In the genomic region with DNA sequence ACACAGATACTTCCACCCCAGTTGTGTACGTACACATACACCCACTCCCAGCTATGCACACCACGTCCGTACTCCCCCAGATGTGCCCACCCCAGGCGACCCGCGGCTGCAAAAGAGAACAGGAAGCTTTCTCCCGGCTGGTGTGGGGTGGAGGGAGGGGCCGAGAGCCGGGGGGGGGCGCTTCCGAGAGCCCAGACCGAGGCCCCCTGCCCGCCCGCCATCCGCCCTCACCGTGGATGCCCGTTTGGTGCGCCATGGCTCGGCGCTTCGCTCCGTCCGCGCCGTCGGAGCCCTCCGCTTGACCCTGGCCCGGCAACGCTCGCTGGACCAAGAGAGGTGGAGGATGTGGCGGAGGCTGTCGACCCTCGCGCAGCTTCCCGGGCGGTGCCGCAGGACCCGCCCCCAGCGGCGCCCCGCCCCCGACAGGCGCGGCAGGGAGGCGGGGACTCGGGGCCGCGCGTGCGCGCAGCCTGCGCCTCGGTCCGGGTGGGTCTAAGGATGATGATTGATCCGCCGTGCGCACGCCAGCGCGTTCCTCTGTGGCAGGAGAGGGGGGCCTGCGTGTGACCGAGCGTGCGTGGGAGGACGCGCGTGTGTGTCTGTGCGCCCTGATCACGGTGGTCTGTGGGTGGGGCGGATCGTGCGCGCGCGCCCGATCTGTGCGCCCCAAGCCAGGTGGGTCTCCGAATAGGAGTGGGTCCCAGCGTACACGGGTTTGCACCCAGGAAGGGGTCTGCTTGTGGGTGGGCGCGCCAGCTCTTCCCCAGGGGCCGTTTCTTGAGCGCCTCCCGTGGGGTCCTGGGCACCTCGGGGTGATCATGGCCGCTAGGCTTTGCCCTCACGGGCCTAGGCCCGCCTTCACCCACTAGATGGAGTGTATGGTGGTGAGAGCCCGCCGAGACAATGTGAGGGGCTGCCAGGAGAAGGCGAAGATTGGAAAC, we compare ENCODE assay signal across 1 cellular context.
A peak's percentile ranks its signal among the peaks of the same experiment; 100 is the strongest.
TF ChIP-seq lines count a peak whose summit lies in the region.

TSS of gene TWF2 (minus strand) at position 398 of the 941 bp plus-strand sequence. CDS start at position 256, 142 bp downstream.

TF ChIP-seq in HepG2, 621 proteins besides CTCF, POLR2A, EP300 and RAD21 (continued from another document and continues in another):
- TF ChIP-seq ZNF800 (CRISPR knock-in tag; IDR thresholded peaks at IDR 0.05) (peak; percentile 83), DBP (CRISPR knock-in tag; IDR thresholded peaks at IDR 0.05; ENCODE audit: not compliant biosample characterization) (no peak), SALL2 (CRISPR knock-in tag; IDR thresholded peaks at IDR 0.05) (peak; percentile 36; the same call in 1 of the 2 replicates), PLRG1 (conservative IDR thresholded peaks at IDR 0.05) (no peak), CBX2 (IDR thresholded peaks at IDR 0.05; ENCODE audit: low read depth, low read length) (no peak), CBX2 (CRISPR knock-in tag; IDR thresholded peaks at IDR 0.05; ENCODE audit: low read depth) (no peak), ZKSCAN8 (CRISPR knock-in tag; IDR thresholded peaks at IDR 0.05; ENCODE audit: borderline replicate concordance) (peak; percentile 65; the same call in 1 of the 2 replicates), KLF16 (CRISPR knock-in tag; IDR thresholded peaks at IDR 0.05) (0 out of 4 replicates have a peak, but pooled peaks of 1 of the 2 experiments have one; percentile 12), CBX1 (IDR thresholded peaks at IDR 0.05; ENCODE audit: low read depth) (peak; percentile 72), ZNF720 (CRISPR knock-in tag; IDR thresholded peaks at IDR 0.05) (no peak), ZFP62 (CRISPR knock-in tag; IDR thresholded peaks at IDR 0.05) (no peak), ESRRA (CRISPR knock-in tag; IDR thresholded peaks at IDR 0.05; ENCODE audit: low read depth) (0 out of 2 replicates have a peak, but pooled peaks have one; percentile 19), ZSCAN20 (CRISPR knock-in tag; IDR thresholded peaks at IDR 0.05; ENCODE audit: borderline replicate concordance) (0 out of 2 replicates have a peak, but pooled peaks have one; percentile 67), KDM6A (CRISPR knock-in tag; IDR thresholded peaks at IDR 0.05; ENCODE audit: low read depth) (no peak), NCOR1 (IDR thresholded peaks at IDR 0.05; ENCODE audit: borderline replicate concordance, low read length) (no peak), HOXD1 (CRISPR knock-in tag; IDR thresholded peaks at IDR 0.05) (0 out of 2 replicates have a peak, but pooled peaks have one; percentile 16), CBFB (CRISPR knock-in tag; IDR thresholded peaks at IDR 0.05) (peak; percentile 76; the same call in 1 of the 2 replicates), NR0B2 (CRISPR knock-in tag; IDR thresholded peaks at IDR 0.05) (0 out of 2 replicates have a peak, but pooled peaks have one; percentile 13), MTA1 (CRISPR knock-in tag; IDR thresholded peaks at IDR 0.05; ENCODE audit: borderline replicate concordance) (peak; percentile 76; the same call in 1 of the 2 replicates), DMAP1 (CRISPR knock-in tag; IDR thresholded peaks at IDR 0.05) (peak; percentile 67), ZNF841 (CRISPR knock-in tag; IDR thresholded peaks at IDR 0.05; ENCODE audit: borderline replicate concordance) (no peak), ZNF121 (CRISPR knock-in tag; IDR thresholded peaks at IDR 0.05) (no peak), CEBPB (IDR thresholded peaks at IDR 0.05; ENCODE audit: borderline replicate concordance, low read depth, low read length) (no peak), TCF7 (IDR thresholded peaks at IDR 0.05; ENCODE audit: low read depth) (no peak), MXI1 (IDR thresholded peaks at IDR 0.05; ENCODE audit: borderline replicate concordance, low read depth, low read length) (peak; percentile 66; the same call in 1 of the 3 replicates), MEF2D (CRISPR knock-in tag; IDR thresholded peaks at IDR 0.05) (no peak; the same call in 1 of the 2 replicates), SMAD3 (CRISPR knock-in tag; IDR thresholded peaks at IDR 0.05) (0 out of 2 replicates have a peak, but pooled peaks have one; percentile 0), RBM39 (IDR thresholded peaks at IDR 0.05; ENCODE audit: low read depth, low read length, poor library complexity, severe bottlenecking) (peak; percentile 34), TFDP1 (CRISPR knock-in tag; IDR thresholded peaks at IDR 0.05; ENCODE audit: borderline replicate concordance) (no peak), PRMT3 (CRISPR knock-in tag; IDR thresholded peaks at IDR 0.05; ENCODE audit: borderline replicate concordance, low read depth) (no peak), HMGXB3 (CRISPR knock-in tag; IDR thresholded peaks at IDR 0.05; ENCODE audit: borderline replicate concordance) (no peak; the same call in 1 of the 2 replicates), PCBP2 (optimal IDR thresholded peaks at IDR 0.05; ENCODE audit: low read depth, low read length, poor library complexity, severe bottlenecking) (no peak), CENPBD1 (CRISPR knock-in tag; IDR thresholded peaks at IDR 0.05; ENCODE audit: borderline replicate concordance, low read depth) (no peak), HNF4A (CRISPR knock-in tag; IDR thresholded peaks at IDR 0.05) (no peak), ZNF766 (CRISPR knock-in tag; IDR thresholded peaks at IDR 0.05; ENCODE audit: borderline replicate concordance) (peak; percentile 69; the same call in 1 of the 2 replicates)
- TF ChIP-seq, protein P1, sequence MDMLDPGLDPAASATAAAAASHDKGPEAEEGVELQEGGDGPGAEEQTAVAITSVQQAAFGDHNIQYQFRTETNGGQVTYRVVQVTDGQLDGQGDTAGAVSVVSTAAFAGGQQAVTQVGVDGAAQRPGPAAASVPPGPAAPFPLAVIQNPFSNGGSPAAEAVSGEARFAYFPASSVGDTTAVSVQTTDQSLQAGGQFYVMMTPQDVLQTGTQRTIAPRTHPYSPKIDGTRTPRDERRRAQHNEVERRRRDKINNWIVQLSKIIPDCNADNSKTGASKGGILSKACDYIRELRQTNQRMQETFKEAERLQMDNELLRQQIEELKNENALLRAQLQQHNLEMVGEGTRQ (IDR thresholded peaks at IDR 0.05; ENCODE audit: low read depth, low read length): no peak
- TF ChIP-seq, protein P1 (CRISPR knock-in tag; IDR thresholded peaks at IDR 0.05; ENCODE audit: borderline replicate concordance): no peak
- TF ChIP-seq, protein P2, sequence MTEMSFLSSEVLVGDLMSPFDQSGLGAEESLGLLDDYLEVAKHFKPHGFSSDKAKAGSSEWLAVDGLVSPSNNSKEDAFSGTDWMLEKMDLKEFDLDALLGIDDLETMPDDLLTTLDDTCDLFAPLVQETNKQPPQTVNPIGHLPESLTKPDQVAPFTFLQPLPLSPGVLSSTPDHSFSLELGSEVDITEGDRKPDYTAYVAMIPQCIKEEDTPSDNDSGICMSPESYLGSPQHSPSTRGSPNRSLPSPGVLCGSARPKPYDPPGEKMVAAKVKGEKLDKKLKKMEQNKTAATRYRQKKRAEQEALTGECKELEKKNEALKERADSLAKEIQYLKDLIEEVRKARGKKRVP (CRISPR knock-in tag; IDR thresholded peaks at IDR 0.05): 0 out of 4 replicates have a peak, but pooled peaks of 1 of the 2 experiments have one; percentile 7
- TF ChIP-seq, protein P3, sequence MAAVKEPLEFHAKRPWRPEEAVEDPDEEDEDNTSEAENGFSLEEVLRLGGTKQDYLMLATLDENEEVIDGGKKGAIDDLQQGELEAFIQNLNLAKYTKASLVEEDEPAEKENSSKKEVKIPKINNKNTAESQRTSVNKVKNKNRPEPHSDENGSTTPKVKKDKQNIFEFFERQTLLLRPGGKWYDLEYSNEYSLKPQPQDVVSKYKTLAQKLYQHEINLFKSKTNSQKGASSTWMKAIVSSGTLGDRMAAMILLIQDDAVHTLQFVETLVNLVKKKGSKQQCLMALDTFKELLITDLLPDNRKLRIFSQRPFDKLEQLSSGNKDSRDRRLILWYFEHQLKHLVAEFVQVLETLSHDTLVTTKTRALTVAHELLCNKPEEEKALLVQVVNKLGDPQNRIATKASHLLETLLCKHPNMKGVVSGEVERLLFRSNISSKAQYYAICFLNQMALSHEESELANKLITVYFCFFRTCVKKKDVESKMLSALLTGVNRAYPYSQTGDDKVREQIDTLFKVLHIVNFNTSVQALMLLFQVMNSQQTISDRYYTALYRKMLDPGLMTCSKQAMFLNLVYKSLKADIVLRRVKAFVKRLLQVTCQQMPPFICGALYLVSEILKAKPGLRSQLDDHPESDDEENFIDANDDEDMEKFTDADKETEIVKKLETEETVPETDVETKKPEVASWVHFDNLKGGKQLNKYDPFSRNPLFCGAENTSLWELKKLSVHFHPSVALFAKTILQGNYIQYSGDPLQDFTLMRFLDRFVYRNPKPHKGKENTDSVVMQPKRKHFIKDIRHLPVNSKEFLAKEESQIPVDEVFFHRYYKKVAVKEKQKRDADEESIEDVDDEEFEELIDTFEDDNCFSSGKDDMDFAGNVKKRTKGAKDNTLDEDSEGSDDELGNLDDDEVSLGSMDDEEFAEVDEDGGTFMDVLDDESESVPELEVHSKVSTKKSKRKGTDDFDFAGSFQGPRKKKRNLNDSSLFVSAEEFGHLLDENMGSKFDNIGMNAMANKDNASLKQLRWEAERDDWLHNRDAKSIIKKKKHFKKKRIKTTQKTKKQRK (IDR thresholded peaks at IDR 0.05; ENCODE audit: low read length): no peak
